Comparison of ENCODE assay signal across 12 cellular contexts in genomic region chr1:1233567-1233892, GRCh38. TPM values are rescaled to one million over a fixed set of nuclear protein-coding genes. Genes with fewer than 3 reads are reported as not detected.
DNase-seq lines count a peak whose midpoint lies in the region; ATAC-seq and TF ChIP-seq lines count a peak whose summit lies in the region.
"Had no signal": no experiment of that assay in that cellular context is flagged by ENCODE, and none has a peak within 500 bp of the region (broad histone marks: within the 10 kb centered on the region; RNA-seq: fewer than 3 reads in every experiment).

No MANE protein-coding gene starts in this region.

- H3K27me3 ChIP-seq in mammary epithelial cell (ENCODE audit: insufficient read depth, low read length), result no peaks in the 10 kb centered on the region

- no peak for DNase-seq in activated CD4-positive, alpha-beta T cell treated with anti-CD3 and anti-CD28 coated beads, Interleukin-2, amount 10 ng/mL, durations not matched to agents 7 days and 5 days
- no peak for DNase-seq in activated CD4-positive, alpha-beta T cell treated with anti-CD3 and anti-CD28 coated beads, Interleukin-2, amount 50 U/mL, for 4 hours
- no peak for DNase-seq in OCI-LY7 (ENCODE audit: low spot score)
- no peak for DNase-seq in mammary epithelial cell
- DNase-seq in progenitor cell of endocrine pancreas (ENCODE audit: low spot score, unreplicated experiment), result no peak
- no peak for DNase-seq in SW 1271 (lab: John Stamatoyannopoulos, UW)
- DNase-seq: DMS79, gastrocnemius medialis, left cardiac atrium had no signal

- H3K4me3 Mint-ChIP-seq in activated CD4-positive, alpha-beta T cell treated with anti-CD3 and anti-CD28 coated beads, Interleukin-2, amount 10 ng/mL, durations not matched to agents 7 days and 5 days, result peak overlapping the region; percentile 65
- H3K4me3 Mint-ChIP-seq in progenitor cell of endocrine pancreas (ENCODE audit: low read depth), result peak overlapping the region; percentile 65

- H3K27ac Mint-ChIP-seq in activated CD4-positive, alpha-beta T cell treated with anti-CD3 and anti-CD28 coated beads, Interleukin-2, amount 10 ng/mL, durations not matched to agents 7 days and 5 days, result peak overlapping the region; percentile 82
- H3K27ac Mint-ChIP-seq in progenitor cell of endocrine pancreas, result peak overlapping the region; percentile 90

- WGBS in mammary epithelial cell (ENCODE audit: low coverage, missing lambda C conversion rate), result 100% methylated on average over 14 of the region's 15 CpGs

- H3K79me2 ChIP-seq in OCI-LY7 (ENCODE audit: insufficient read depth, low read depth, low read length), result peaks cover 52% of the 10 kb centered on the region
- H3K79me2 ChIP-seq in mammary epithelial cell (ENCODE audit: insufficient read depth, low read length), result peaks cover 56% of the 10 kb centered on the region

- H4K20me1 ChIP-seq in OCI-LY7 (ENCODE audit: insufficient read depth, low read length), result no peaks in the 10 kb centered on the region
- H4K20me1 ChIP-seq in mammary epithelial cell (ENCODE audit: insufficient read depth, low read length), result no peaks in the 10 kb centered on the region

- H3K4me1 ChIP-seq in OCI-LY7 (ENCODE audit: insufficient read depth, low read length, poor library complexity, severe bottlenecking) (peaks cover 28% of the 10 kb centered on the region), mammary epithelial cell (ENCODE audit: insufficient read depth, low read length) (peaks cover 33% of the 10 kb centered on the region)

- H3K9ac ChIP-seq in mammary epithelial cell (ENCODE audit: insufficient read depth, low read length), result no peak overlapping the region

- no peaks in the 10 kb centered on the region for H3K27me3 Mint-ChIP-seq in activated CD4-positive, alpha-beta T cell treated with anti-CD3 and anti-CD28 coated beads, Interleukin-2, amount 10 ng/mL, durations not matched to agents 7 days and 5 days
- H3K27me3 Mint-ChIP-seq in progenitor cell of endocrine pancreas, result no peaks in the 10 kb centered on the region

- no peak for ATAC-seq in HG03139 (IDR thresholded peaks at IDR 0.05; ENCODE audit: unreplicated experiment)
- no peak for ATAC-seq in HG03354 (IDR thresholded peaks at IDR 0.05; ENCODE audit: poor library complexity, severe bottlenecking, unreplicated experiment)
- ATAC-seq: gastrocnemius medialis, left cardiac atrium had no signal

- no TSS peak for BruUV-seq in OCI-LY7 (replicated peaks; lab: Mats Ljungman, UMichigan)
- no TSS peak for BruUV-seq in mammary epithelial cell (replicated peaks; lab: Mats Ljungman, UMichigan)

- intact Hi-C loops in OCI-LY7 (cut with micrococcal nuclease; ENCODE audit: unreplicated experiment) (loop anchor here (5.0 to 10.0 kb wide), 2 partner anchors 74 to 199 kb away; partner anchors contain the start of genes ACAP3 and PUSL1), mammary epithelial cell (cut with micrococcal nuclease) (loop anchor here (5.0 kb wide), 1 partner anchor 39 kb away; the partner anchor contains the start of gene UBE2J2)

- H3K36me3 Mint-ChIP-seq in activated CD4-positive, alpha-beta T cell treated with anti-CD3 and anti-CD28 coated beads, Interleukin-2, amount 10 ng/mL, durations not matched to agents 7 days and 5 days (ENCODE audit: low read depth), result peaks cover 19% of the 10 kb centered on the region
- H3K36me3 Mint-ChIP-seq in progenitor cell of endocrine pancreas (ENCODE audit: insufficient read depth), result peaks cover 13% of the 10 kb centered on the region

- CTCF ChIA-PET in activated CD4-positive, alpha-beta T cell treated with anti-CD3 and anti-CD28 coated beads, Interleukin-2, amount 10 ng/mL, durations not matched to agents 7 days and 5 days (lab: Charles Lee), result no interaction called here
- CTCF ChIA-PET in OCI-LY7 (lab: Charles Lee; ENCODE audit: unreplicated experiment), result no interaction called here
- CTCF ChIA-PET in mammary epithelial cell (lab: Charles Lee; ENCODE audit: low non-redundant PET), result no interaction called here

- in situ Hi-C loops in mammary epithelial cell (cut with MboI; ENCODE audit: low sequenced_read_pairs in 2 of 2), result no loop called here

- H3K27ac ChIP-seq in OCI-LY7 (ENCODE audit: low read depth, low read length, poor library complexity, severe bottlenecking), result no peak overlapping the region
- H3K27ac ChIP-seq in mammary epithelial cell (ENCODE audit: insufficient read depth, low read depth, low read length), result no peak overlapping the region
- H3K27ac ChIP-seq: gastrocnemius medialis had no signal

- POLR2A ChIA-PET in activated CD4-positive, alpha-beta T cell treated with anti-CD3 and anti-CD28 coated beads, Interleukin-2, amount 10 ng/mL, durations not matched to agents 7 days and 5 days (lab: Charles Lee), result no interaction called here
- POLR2A ChIA-PET in OCI-LY7 (lab: Charles Lee), result no interaction called here

- H3K4me3 ChIP-seq in OCI-LY7 (ENCODE audit: low read depth, low read length, poor library complexity, severe bottlenecking) (peak overlapping the region; percentile 69), mammary epithelial cell (replicated peaks in 1 of 3; ENCODE audit: insufficient read depth in 1 of 3, low read depth in 2 of 3, low read length in 3 of 3) (no peak overlapping the region)

- H3K4me2 ChIP-seq in OCI-LY7 (ENCODE audit: low read length) (peak overlapping the region; percentile 70), mammary epithelial cell (ENCODE audit: insufficient read depth, low read depth, low read length) (peak overlapping the region; percentile 85)

- no peaks in the 10 kb centered on the region for H3K9me3 Mint-ChIP-seq in activated CD4-positive, alpha-beta T cell treated with anti-CD3 and anti-CD28 coated beads, Interleukin-2, amount 10 ng/mL, durations not matched to agents 7 days and 5 days
- H3K9me3 Mint-ChIP-seq in progenitor cell of endocrine pancreas (ENCODE audit: low read depth), result peaks cover 3% of the 10 kb centered on the region

- H2AFZ ChIP-seq in OCI-LY7 (ENCODE audit: low read length) (no peak overlapping the region), mammary epithelial cell (ENCODE audit: low read depth, low read length) (no peak overlapping the region)

- H3K9me2 ChIP-seq in OCI-LY7 (ENCODE audit: insufficient read depth, low read length), result no peaks in the 10 kb centered on the region

- H3K9me3 ChIP-seq in OCI-LY7 (ENCODE audit: low read length) (no peaks in the 10 kb centered on the region), mammary epithelial cell (replicated peaks; ENCODE audit: insufficient read depth, low read length) (peaks cover 9% of the 10 kb centered on the region)
- H3K9me3 ChIP-seq: gastrocnemius medialis had no signal

- H3K36me3 ChIP-seq in OCI-LY7 (ENCODE audit: insufficient read depth, low read length) (peaks cover 16% of the 10 kb centered on the region), mammary epithelial cell (ENCODE audit: insufficient read depth, low read length) (no peaks in the 10 kb centered on the region)

- peaks cover 31% of the 10 kb centered on the region for H3K4me1 Mint-ChIP-seq in activated CD4-positive, alpha-beta T cell treated with anti-CD3 and anti-CD28 coated beads, Interleukin-2, amount 10 ng/mL, durations not matched to agents 7 days and 5 days
- H3K4me1 Mint-ChIP-seq in progenitor cell of endocrine pancreas (ENCODE audit: low read depth), result peaks cover 16% of the 10 kb centered on the region

- dilution Hi-C loops in mammary epithelial cell (cut with HindIII; ENCODE audit: low sequenced_read_pairs), result no loop called here

- TF ChIP-seq CTCF in OCI-LY7 (conservative IDR thresholded peaks at IDR 0.05; ENCODE audit: low read length) (no peak), mammary epithelial cell (conservative IDR thresholded peaks at IDR 0.05 in 1 of 2, IDR thresholded peaks at IDR 0.05 in 1 of 2; ENCODE audit: extremely low read depth in 1 of 2, insufficient read depth in 1 of 2, low read depth in 1 of 2, low read length in 2 of 2) (no peak), progenitor cell of endocrine pancreas (IDR thresholded peaks at IDR 0.05; ENCODE audit: unreplicated experiment) (no peak)

RNA-seq across cellular contexts. Expression of gene B3GALT6, which starts 1.5 kb away (rescaled TPM):
- 10 to 100 TPM; 15.8 to 19.2 TPM for total RNA-seq in activated CD4-positive, alpha-beta T cell treated with anti-CD3 and anti-CD28 coated beads, Interleukin-2, amount 10 ng/mL, durations not matched to agents 7 days and 5 days
- total RNA-seq in OCI-LY7 (2014; rRNA removed; shearing (Covaris generic)), result 36.2 and 37.7 TPM in 2 replicates
- 25.0 and 27.1 TPM in 2 replicates for total RNA-seq in OCI-LY7 (2022)
- 10 to 100 TPM; 18.8 to 26.7 TPM for total RNA-seq in mammary epithelial cell
- polyA plus RNA-seq in mammary epithelial cell, result 12.5 TPM
- polyA minus RNA-seq in mammary epithelial cell, result 3.4 TPM
- total RNA-seq in progenitor cell of endocrine pancreas, result 31.7 and 31.9 TPM in 2 replicates

RNA-seq across cellular contexts. Expression of gene SDF4, which starts 1.7 kb away (rescaled TPM):
- 10 to 100 TPM; 81.7 to 91.4 TPM for total RNA-seq in activated CD4-positive, alpha-beta T cell treated with anti-CD3 and anti-CD28 coated beads, Interleukin-2, amount 10 ng/mL, durations not matched to agents 7 days and 5 days
- total RNA-seq in OCI-LY7 (2014; rRNA removed; shearing (Covaris generic)), result 44.2 and 47.7 TPM in 2 replicates
- total RNA-seq in OCI-LY7 (2022) (82.8 and 85.7 TPM in 2 replicates), mammary epithelial cell (100 to 1,000 TPM in 1 of 2 donors, 10 to 100 TPM in 1; 99.5 to 124 TPM), progenitor cell of endocrine pancreas (103 and 107 TPM in 2 replicates)
- polyA plus RNA-seq in mammary epithelial cell, result 105 TPM
- polyA minus RNA-seq in mammary epithelial cell, result 83.4 TPM

RNA-seq across cellular contexts. Expression of gene C1QTNF12, which starts 13.0 kb away (rescaled TPM):
- total RNA-seq in activated CD4-positive, alpha-beta T cell treated with anti-CD3 and anti-CD28 coated beads, Interleukin-2, amount 10 ng/mL, durations not matched to agents 7 days and 5 days, result 1 to 10 TPM; 1.2 to 1.4 TPM
- 0.49 and 1.8 TPM in 2 replicates for total RNA-seq in OCI-LY7 (2014; rRNA removed; shearing (Covaris generic))
- total RNA-seq in OCI-LY7 (2022) (6.1 and 7.0 TPM in 2 replicates), mammary epithelial cell (1 to 10 TPM; 2.7 to 8.8 TPM), progenitor cell of endocrine pancreas (1.7 and 2.7 TPM in 2 replicates)
- 0.20 TPM for polyA plus RNA-seq in mammary epithelial cell
- polyA minus RNA-seq in mammary epithelial cell, result not detected
- total RNA-seq: NCI-H460 had no signal

RNA-seq across cellular contexts. Expression of gene TNFRSF4, which starts 19.6 kb away (rescaled TPM):
- 10 to 100 TPM; 44.1 to 52.8 TPM for total RNA-seq in activated CD4-positive, alpha-beta T cell treated with anti-CD3 and anti-CD28 coated beads, Interleukin-2, amount 10 ng/mL, durations not matched to agents 7 days and 5 days
- not detected in 2 replicates for total RNA-seq in OCI-LY7 (2014; rRNA removed; shearing (Covaris generic))
- 1.1 and 1.4 TPM in 2 replicates for total RNA-seq in OCI-LY7 (2022)
- total RNA-seq in mammary epithelial cell, result under 1 TPM in 1 of 2 donors, not detected in 1; 0.28 TPM
- not detected for polyA plus RNA-seq in mammary epithelial cell
- polyA minus RNA-seq in mammary epithelial cell, result not detected
- total RNA-seq in progenitor cell of endocrine pancreas, result 0.33 and 0.38 TPM in 2 replicates
- total RNA-seq: NCI-H460 had no signal

RNA-seq across cellular contexts. Expression of gene TNFRSF18, which starts 27.1 kb away (rescaled TPM):
- total RNA-seq in activated CD4-positive, alpha-beta T cell treated with anti-CD3 and anti-CD28 coated beads, Interleukin-2, amount 10 ng/mL, durations not matched to agents 7 days and 5 days, result 10 to 100 TPM; 26.0 to 33.9 TPM
- total RNA-seq in OCI-LY7 (2014; rRNA removed; shearing (Covaris generic)), result not detected in 2 replicates
- total RNA-seq in OCI-LY7 (2022) (not detected in 2 replicates), mammary epithelial cell (under 1 TPM in 1 of 2 donors, not detected in 1; 0.67 TPM), progenitor cell of endocrine pancreas (0.48 TPM in 1 of 2 replicates, not detected in the other)
- not detected for polyA plus RNA-seq in mammary epithelial cell
- polyA minus RNA-seq in mammary epithelial cell, result not detected
- total RNA-seq: gastrocnemius medialis, NCI-H460 had no signal
